ENCODE assay signal across 1 cellular context in genomic region chr16:22219389-22220075, GRCh38.
TF ChIP-seq lines count a peak whose summit lies in the region.

No MANE protein-coding gene starts in this region.

TF ChIP-seq in GM12878, 131 proteins besides CTCF, POLR2A, EP300 and RAD21:
- TF ChIP-seq SRF (IDR thresholded peaks at IDR 0.05; ENCODE audit: low read depth in 2 of 2, low read length in 2 of 2), result no peak
- TF ChIP-seq SMARCA5 (IDR thresholded peaks at IDR 0.05), result peak; percentile 60; the same call in 1 of the 2 replicates
